Comparison of ENCODE assay signal across 8 cellular contexts in genomic region chr1:226181996-226182714, GRCh38. TPM values are rescaled to one million over a fixed set of nuclear protein-coding genes. Genes with fewer than 3 reads are reported as not detected.
DNase-seq lines count a peak whose midpoint lies in the region; ATAC-seq and TF ChIP-seq lines count a peak whose summit lies in the region.

No MANE protein-coding gene starts in this region.

- no peak overlapping the region for H3K4me3 Mint-ChIP-seq in activated CD4-positive, alpha-beta memory T cell treated with anti-CD3 and anti-CD28 coated beads, Interleukin-2, amount 10 ng/mL, durations not matched to agents 7 days and 5 days

- H3K36me3 Mint-ChIP-seq in activated CD4-positive, alpha-beta memory T cell treated with anti-CD3 and anti-CD28 coated beads, Interleukin-2, amount 10 ng/mL, durations not matched to agents 7 days and 5 days (ENCODE audit: low read depth), result peaks cover 49% of the 10 kb centered on the region

- POLR2A ChIA-PET in activated CD4-positive, alpha-beta memory T cell treated with anti-CD3 and anti-CD28 coated beads, Interleukin-2, amount 10 ng/mL, durations not matched to agents 7 days and 5 days (lab: Charles Lee), result interaction anchor here (1.0 kb wide), 1 partner anchor 19 kb away, joined by 3 read pairs; no protein-coding TSS in a partner anchor

- H3K9me3 Mint-ChIP-seq in activated CD4-positive, alpha-beta memory T cell treated with anti-CD3 and anti-CD28 coated beads, Interleukin-2, amount 10 ng/mL, durations not matched to agents 7 days and 5 days, result no peaks in the 10 kb centered on the region

- no peak for ATAC-seq in GM21825 (IDR thresholded peaks at IDR 0.05; ENCODE audit: unreplicated experiment)

- H3K27ac Mint-ChIP-seq in activated CD4-positive, alpha-beta memory T cell treated with anti-CD3 and anti-CD28 coated beads, Interleukin-2, amount 10 ng/mL, durations not matched to agents 7 days and 5 days, result no peak overlapping the region

- H3K27me3 Mint-ChIP-seq in activated CD4-positive, alpha-beta memory T cell treated with anti-CD3 and anti-CD28 coated beads, Interleukin-2, amount 10 ng/mL, durations not matched to agents 7 days and 5 days, result no peaks in the 10 kb centered on the region

- CTCF ChIA-PET in activated CD4-positive, alpha-beta memory T cell treated with anti-CD3 and anti-CD28 coated beads, Interleukin-2, amount 10 ng/mL, durations not matched to agents 7 days and 5 days (lab: Charles Lee), result interaction anchor here (7.9 kb wide), 1 partner anchor 56 kb away, joined by 56 read pairs; no protein-coding TSS in a partner anchor

- H3K4me1 Mint-ChIP-seq in activated CD4-positive, alpha-beta memory T cell treated with anti-CD3 and anti-CD28 coated beads, Interleukin-2, amount 10 ng/mL, durations not matched to agents 7 days and 5 days, result peaks cover 39% of the 10 kb centered on the region

- DNase-seq in NOMO-1 (lab: John Stamatoyannopoulos, UW; ENCODE audit: unreplicated experiment in 2 of 2) (peak; percentile 78 to 82), choroid plexus epithelial cell (ENCODE audit: low read depth) (peak; percentile 73), medulla oblongata (ENCODE audit: extremely low spot score) (peak; percentile 49), activated gamma-delta T cell (lab: John Stamatoyannopoulos, UW) (no peak), NCI-H1105 (lab: John Stamatoyannopoulos, UW) (no peak)
- no peak for DNase-seq in activated CD4-positive, alpha-beta memory T cell treated with anti-CD3 and anti-CD28 coated beads, Interleukin-2, amount 10 ng/mL, durations not matched to agents 7 days and 5 days

- TF ChIP-seq CTCF in GM12874 (IDR thresholded peaks at IDR 0.05; ENCODE audit: insufficient read depth, low read depth, low read length) (peak; percentile 53), choroid plexus epithelial cell (conservative IDR thresholded peaks at IDR 0.05; ENCODE audit: low read depth, low read length) (peak; percentile 60)

- H3K4me3 ChIP-seq in choroid plexus epithelial cell (ENCODE audit: low read depth, low read length), result no peak overlapping the region

RNA-seq across cellular contexts. Expression of gene ACBD3, which starts 4.4 kb away (rescaled TPM):
- 10 to 100 TPM; 22.5 to 24.6 TPM for total RNA-seq in activated CD4-positive, alpha-beta memory T cell treated with anti-CD3 and anti-CD28 coated beads, Interleukin-2, amount 10 ng/mL, durations not matched to agents 7 days and 5 days

RNA-seq across cellular contexts. Expression of gene MIXL1, which starts 41.3 kb away (rescaled TPM):
- not detected for total RNA-seq in activated CD4-positive, alpha-beta memory T cell treated with anti-CD3 and anti-CD28 coated beads, Interleukin-2, amount 10 ng/mL, durations not matched to agents 7 days and 5 days

Comparison
In these comparisons a context has a peak if more than half of its experiments do, and no peak if none do; other contexts are left out.
1. DNase-seq: peak in NOMO-1 (2 of 2), choroid plexus epithelial cell (single experiment) and medulla oblongata (single experiment); none in activated CD4-positive, alpha-beta memory T cell treated with anti-CD3 and anti-CD28 coated beads, Interleukin-2, amount 10 ng/mL, durations not matched to agents 7 days and 5 days (single experiment), activated gamma-delta T cell (single experiment) and NCI-H1105 (single experiment).